ENCODE assay signal across 19 cellular contexts in the genomic region with DNA sequence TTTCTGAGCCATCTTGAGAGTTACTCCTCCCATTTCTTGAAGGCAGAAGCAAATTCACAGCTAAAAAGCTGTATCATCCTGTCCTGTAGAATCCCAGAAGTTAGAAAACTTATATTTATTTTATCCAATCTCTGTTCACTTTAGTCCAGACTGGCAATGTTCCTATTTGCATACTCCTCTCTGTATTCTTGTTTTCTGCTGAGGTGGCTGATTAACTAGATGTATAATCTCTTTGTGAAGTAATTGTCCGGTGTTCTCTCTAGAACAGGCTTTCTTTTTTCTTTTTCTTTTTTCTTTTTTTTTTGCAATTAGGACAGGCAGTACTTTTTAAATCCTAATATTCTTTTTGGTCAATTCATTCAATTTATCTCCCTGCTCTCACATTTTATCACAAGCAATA.
"Had no signal": no experiment of that assay in that cellular context is flagged by ENCODE, and none has a peak within 500 bp of the region (broad histone marks: within the 10 kb centered on the region; RNA-seq: fewer than 3 reads in every experiment).

No MANE protein-coding gene starts in this region.

- H3K27me3 Mint-ChIP-seq: IgD-negative memory B cell had no signal

- H3K27ac ChIP-seq: RWPE1 had no signal

- H3K9me3 ChIP-seq: MG63, SK-N-SH had no signal

- H3K36me3 Mint-ChIP-seq: IgD-negative memory B cell had no signal

- H3K4me3 ChIP-seq: MG63 had no signal

- H3K4me2 ChIP-seq: SK-N-SH had no signal

- H3K27ac Mint-ChIP-seq: IgD-negative memory B cell had no signal

- H3K9ac ChIP-seq: SK-N-SH had no signal

- H3K27me3 ChIP-seq: MG63 had no signal

- H3K9me2 ChIP-seq: SK-N-SH had no signal

- DNase-seq: KBM-7, MG63, NCI-H1092, NCI-H1105 treated with DMSO at 0.1 percent for 48 hours, NCI-H1417 treated with DMSO at 0.1 percent for 48 hours, NCI-H146, NCI-H1694 treated with DMSO at 0.1 percent for 48 hours, NCI-H1930, NCI-H2081, NCI-H2107, NCI-H524, NCI-H526 treated with DMSO at 0.1 percent for 48 hours, NCI-H748 treated with DMSO at 0.1 percent for 48 hours, PC-3, SHP77, SK-N-SH had no signal

- ATAC-seq: Panc1, PC-3 had no signal

- H3K4me1 Mint-ChIP-seq: IgD-negative memory B cell had no signal

- H3K36me3 ChIP-seq: MG63 had no signal

- H3K4me3 Mint-ChIP-seq: IgD-negative memory B cell had no signal
